In genomic region chr13:67353891-67354459, GRCh38 we compare ENCODE assay signal across 14 cellular contexts.
A peak's percentile ranks its signal among the peaks of the same experiment; 100 is the strongest.
DNase-seq lines count a peak whose midpoint lies in the region; ATAC-seq and TF ChIP-seq lines count a peak whose summit lies in the region.
"Had no signal": no experiment of that assay in that cellular context is flagged by ENCODE, and none has a peak within 500 bp of the region (broad histone marks: within the 10 kb centered on the region; RNA-seq: fewer than 3 reads in every experiment).

No MANE protein-coding gene starts in this region.

- no peaks in the 10 kb centered on the region for H3K36me3 ChIP-seq in cardiac muscle cell
- H3K36me3 ChIP-seq in heart left ventricle = no peaks in the 10 kb centered on the region
- H3K36me3 ChIP-seq in RWPE2 (ENCODE audit: low read depth) = no peaks in the 10 kb centered on the region
- no peaks in the 10 kb centered on the region for H3K36me3 ChIP-seq in naive thymus-derived CD4-positive, alpha-beta T cell (ENCODE audit: control insufficient read depth in 2 of 3, insufficient read depth in 3 of 3, low read length in 3 of 3)
- H3K36me3 ChIP-seq: colonic mucosa, right lobe of liver, tibial nerve had no signal

- H3K27me3 ChIP-seq in cardiac muscle cell (no peaks in the 10 kb centered on the region), heart left ventricle (no peaks in the 10 kb centered on the region), RWPE2 (ENCODE audit: insufficient read depth, poor library complexity, severe bottlenecking) (no peaks in the 10 kb centered on the region)
- H3K27me3 ChIP-seq in naive thymus-derived CD4-positive, alpha-beta T cell (ENCODE audit: control insufficient read depth in 2 of 2, insufficient read depth in 2 of 2, low read length in 2 of 2) = no peaks in the 10 kb centered on the region
- H3K27me3 ChIP-seq: colonic mucosa, foreskin keratinocyte, right lobe of liver, tibial nerve had no signal

- TF ChIP-seq CTCF in cardiac muscle cell (IDR thresholded peaks at IDR 0.05; ENCODE audit: low read depth, low read length) (no peak), heart left ventricle (IDR thresholded peaks at IDR 0.05) (no peak), RWPE2 (IDR thresholded peaks at IDR 0.05; ENCODE audit: poor library complexity, severe bottlenecking) (no peak), foreskin fibroblast (IDR thresholded peaks at IDR 0.05; ENCODE audit: low read depth, low read length) (no peak)

- H3K4me3 ChIP-seq in cardiac muscle cell (no peak overlapping the region), heart left ventricle (peak overlapping the region in 5 of 12 donors; percentile 1 to 43 (median 9)), RWPE2 (ENCODE audit: severe bottlenecking) (peak overlapping the region; percentile 16), foreskin fibroblast (ENCODE audit: low read depth in 1 of 2, low read length in 2 of 2) (peak overlapping the region; percentile 21 to 36)
- no peak overlapping the region for H3K4me3 ChIP-seq in naive thymus-derived CD4-positive, alpha-beta T cell (ENCODE audit: low read length)
- H3K4me3 ChIP-seq: colonic mucosa, right lobe of liver had no signal

- H3K4me1 ChIP-seq in cardiac muscle cell (ENCODE audit: low read depth) (no peaks in the 10 kb centered on the region), heart left ventricle (no peaks in the 10 kb centered on the region), RWPE2 (ENCODE audit: insufficient read depth, poor library complexity, severe bottlenecking) (peaks cover 12% of the 10 kb centered on the region)
- H3K4me1 ChIP-seq in naive thymus-derived CD4-positive, alpha-beta T cell (ENCODE audit: control insufficient read depth in 2 of 2, insufficient read depth in 2 of 2, low read length in 2 of 2) = no peaks in the 10 kb centered on the region
- H3K4me1 ChIP-seq: colonic mucosa, foreskin keratinocyte, right lobe of liver had no signal

- H3K36me3 Mint-ChIP-seq in naive thymus-derived CD4-positive, alpha-beta T cell = no peaks in the 10 kb centered on the region
- H3K36me3 Mint-ChIP-seq: activated naive CD4-positive, alpha-beta T cell treated with anti-CD3 and anti-CD28 coated beads, Interleukin-2, amount 50 U/mL, for 24 hours had no signal

- WGBS in heart left ventricle, 4 donors = 45 to 51% (median 48%) methylated on average over 3 of the region's 3 CpGs

- DNase-seq in cardiac muscle cell (ENCODE audit: low read depth in 1 of 2, low spot score in 1 of 2) = peak; percentile 6 to 25
- no peak for DNase-seq in heart left ventricle
- no peak for DNase-seq in RWPE2 (ENCODE audit: low spot score)
- DNase-seq in foreskin fibroblast = peak in 1 of 2 donors; percentile 29
- DNase-seq in activated CD4-positive, alpha-beta T cell treated with anti-CD3 and anti-CD28 coated beads, Interleukin-2, amount 50 U/mL, for 1 hour = no peak
- DNase-seq in stimulated activated CD4-positive, alpha-beta T cell treated with anti-CD3 and anti-CD28 coated beads, Interleukin-2, amount 100 ng/mL, for 24 hours = no peak
- no peak for DNase-seq in naive thymus-derived CD4-positive, alpha-beta T cell
- DNase-seq: colonic mucosa, DMS153, foreskin keratinocyte, right lobe of liver had no signal

- POLR2A ChIA-PET in naive thymus-derived CD4-positive, alpha-beta T cell (lab: Charles Lee) = no interaction called here

- H3K27ac ChIP-seq in cardiac muscle cell (no peak overlapping the region), heart left ventricle (no peak overlapping the region), RWPE2 (ENCODE audit: poor library complexity, severe bottlenecking) (no peak overlapping the region)
- H3K27ac ChIP-seq in naive thymus-derived CD4-positive, alpha-beta T cell (ENCODE audit: low read depth, low read length) = no peak overlapping the region
- H3K27ac ChIP-seq: colonic mucosa, foreskin keratinocyte, right lobe of liver, tibial nerve had no signal

- H3K4me3 Mint-ChIP-seq in naive thymus-derived CD4-positive, alpha-beta T cell = no peak overlapping the region
- H3K4me3 Mint-ChIP-seq: activated naive CD4-positive, alpha-beta T cell treated with anti-CD3 and anti-CD28 coated beads, Interleukin-2, amount 50 U/mL, for 24 hours had no signal

- no peaks in the 10 kb centered on the region for H3K4me1 Mint-ChIP-seq in naive thymus-derived CD4-positive, alpha-beta T cell
- H3K4me1 Mint-ChIP-seq: activated naive CD4-positive, alpha-beta T cell treated with anti-CD3 and anti-CD28 coated beads, Interleukin-2, amount 50 U/mL, for 24 hours had no signal

- ATAC-seq in heart left ventricle (no peak), RWPE2 (ENCODE audit: low read depth) (peak; percentile 46; the same call in 2 of the 3 replicates), HG02973 (IDR thresholded peaks at IDR 0.05; ENCODE audit: unreplicated experiment) (no peak)
- no peak for ATAC-seq in naive thymus-derived CD4-positive, alpha-beta T cell
- ATAC-seq: foreskin keratinocyte, right lobe of liver had no signal

- H3K27ac Mint-ChIP-seq in naive thymus-derived CD4-positive, alpha-beta T cell = no peak overlapping the region
- H3K27ac Mint-ChIP-seq: activated naive CD4-positive, alpha-beta T cell treated with anti-CD3 and anti-CD28 coated beads, Interleukin-2, amount 50 U/mL, for 24 hours had no signal

- no peak for TF ChIP-seq POLR2A in heart left ventricle (IDR thresholded peaks at IDR 0.05)

- H3K9me3 Mint-ChIP-seq in naive thymus-derived CD4-positive, alpha-beta T cell = peaks cover 0 to 13% (median 3%) of the 10 kb centered on the region in 11 donors
- H3K9me3 Mint-ChIP-seq: activated naive CD4-positive, alpha-beta T cell treated with anti-CD3 and anti-CD28 coated beads, Interleukin-2, amount 50 U/mL, for 24 hours had no signal

- H3K9me3 ChIP-seq in cardiac muscle cell (ENCODE audit: low read depth) (no peaks in the 10 kb centered on the region), heart left ventricle (peaks cover 0 to 7% (median 0%) of the 10 kb centered on the region in 12 donors), RWPE2 (ENCODE audit: severe bottlenecking) (no peaks in the 10 kb centered on the region)
- H3K9me3 ChIP-seq in naive thymus-derived CD4-positive, alpha-beta T cell (ENCODE audit: control insufficient read depth in 2 of 3, low read length in 3 of 3) = no peaks in the 10 kb centered on the region
- H3K9me3 ChIP-seq: colonic mucosa, right lobe of liver, tibial nerve had no signal

- CTCF ChIA-PET in naive thymus-derived CD4-positive, alpha-beta T cell (lab: Charles Lee) = no interaction called here

- intact Hi-C loops in heart left ventricle (cut with DNase I) = no loop called here
- intact Hi-C loops in naive thymus-derived CD4-positive, alpha-beta T cell (cut with micrococcal nuclease) = no loop called here

- no peaks in the 10 kb centered on the region for H3K27me3 Mint-ChIP-seq in naive thymus-derived CD4-positive, alpha-beta T cell
- H3K27me3 Mint-ChIP-seq: activated naive CD4-positive, alpha-beta T cell treated with anti-CD3 and anti-CD28 coated beads, Interleukin-2, amount 50 U/mL, for 24 hours had no signal

Comparison
In these comparisons a context has a peak if more than half of its experiments do, and no peak if none do; other contexts are left out.
1. DNase-seq: peak in cardiac muscle cell (2 of 2); none in heart left ventricle (0 of 5), RWPE2 (single experiment), activated CD4-positive, alpha-beta T cell treated with anti-CD3 and anti-CD28 coated beads, Interleukin-2, amount 50 U/mL, for 1 hour (single experiment), stimulated activated CD4-positive, alpha-beta T cell treated with anti-CD3 and anti-CD28 coated beads, Interleukin-2, amount 100 ng/mL, for 24 hours (0 of 2) and naive thymus-derived CD4-positive, alpha-beta T cell (0 of 9).
2. H3K4me3 ChIP-seq: peak in RWPE2 (single experiment) and foreskin fibroblast (2 of 2); none in cardiac muscle cell (single experiment) and naive thymus-derived CD4-positive, alpha-beta T cell (single experiment).